1 cellular context compared by ENCODE assay signal in genomic region chr7:50307368-50308012, GRCh38.
TF ChIP-seq lines count a peak whose summit lies in the region.

No MANE protein-coding gene starts in this region.

TF ChIP-seq in K562, 482 proteins besides CTCF, POLR2A, EP300 and RAD21 (continued from another document):
- peak; percentile 91 for TF ChIP-seq ZNF316 (IDR thresholded peaks at IDR 0.05)
- peak; percentile 39 to 84; a peak in 1 of 4 replicates for TF ChIP-seq UBTF (IDR thresholded peaks at IDR 0.05; ENCODE audit: borderline replicate concordance in 1 of 2, low read depth in 2 of 2, low read length in 2 of 2)
- TF ChIP-seq RB1 (IDR thresholded peaks at IDR 0.05; ENCODE audit: low read depth): 0 out of 2 replicates have a peak, but pooled peaks have one; percentile 9
- no peak for TF ChIP-seq GABPB2 (CRISPR knock-in tag; conservative IDR thresholded peaks at IDR 0.05)
- 0 out of 2 replicates have a peak, but pooled peaks have one; percentile 10 for TF ChIP-seq ZNF324 (CRISPR knock-in tag; IDR thresholded peaks at IDR 0.05)
- TF ChIP-seq MYC (IDR thresholded peaks at IDR 0.05; ENCODE audit: low read depth, low read length): no peak
- no peak for TF ChIP-seq MYC (CRISPR knock-in tag; IDR thresholded peaks at IDR 0.05; ENCODE audit: borderline replicate concordance, low read depth)
- no peak for TF ChIP-seq ZFP91 (CRISPR knock-in tag; IDR thresholded peaks at IDR 0.05)
- TF ChIP-seq CBX3 (IDR thresholded peaks at IDR 0.05; ENCODE audit: borderline replicate concordance in 1 of 2, low read length in 2 of 2): no peak
- TF ChIP-seq TAF1 (IDR thresholded peaks at IDR 0.05; ENCODE audit: control insufficient read depth, extremely low read depth, insufficient read depth, low read length, severe bottlenecking): peak; percentile 43
- TF ChIP-seq ERF (CRISPR knock-in tag; IDR thresholded peaks at IDR 0.05): 0 out of 2 replicates have a peak, but pooled peaks have one; percentile 46
- TF ChIP-seq PATZ1 (CRISPR knock-in tag; IDR thresholded peaks at IDR 0.05; ENCODE audit: borderline replicate concordance): no peak
- TF ChIP-seq ZNF445 (CRISPR knock-in tag; IDR thresholded peaks at IDR 0.05; ENCODE audit: low read depth): no peak
- TF ChIP-seq HNRNPLL (IDR thresholded peaks at IDR 0.05; ENCODE audit: low read depth, low read length, poor library complexity, severe bottlenecking): no peak
- TF ChIP-seq MXD1 (CRISPR knock-in tag; IDR thresholded peaks at IDR 0.05; ENCODE audit: borderline replicate concordance, poor library complexity, severe bottlenecking): no peak
- 0 out of 2 replicates have a peak, but pooled peaks have one; percentile 60 for TF ChIP-seq ZBTB17 (CRISPR knock-in tag; IDR thresholded peaks at IDR 0.05)
- no peak for TF ChIP-seq ZNF639 (CRISPR knock-in tag; conservative IDR thresholded peaks at IDR 0.05 in 1 of 2, IDR thresholded peaks at IDR 0.05 in 1 of 2)
- TF ChIP-seq LEF1 (IDR thresholded peaks at IDR 0.05): peak; percentile 15; the same call in 1 of the 2 replicates
- no peak; the same call in 1 of the 2 replicates for TF ChIP-seq CTBP1 (IDR thresholded peaks at IDR 0.05; ENCODE audit: borderline replicate concordance)
- TF ChIP-seq HOXB6 (CRISPR knock-in tag; IDR thresholded peaks at IDR 0.05; ENCODE audit: borderline replicate concordance): 0 out of 2 replicates have a peak, but pooled peaks have one; percentile 49
- TF ChIP-seq ZNF644 (tag; IDR thresholded peaks at IDR 0.05; ENCODE audit: low read depth): no peak
- TF ChIP-seq MXI1 (IDR thresholded peaks at IDR 0.05; ENCODE audit: low read depth, low read length): no peak
- TF ChIP-seq ARID3A (IDR thresholded peaks at IDR 0.05; ENCODE audit: borderline replicate concordance, low read depth, low read length): no peak
- TF ChIP-seq CXXC5 (CRISPR knock-in tag; IDR thresholded peaks at IDR 0.05): peak; percentile 25; the same call in 1 of the 2 replicates
- TF ChIP-seq ARID3B (CRISPR knock-in tag; IDR thresholded peaks at IDR 0.05; ENCODE audit: borderline replicate concordance): no peak
- no peak for TF ChIP-seq ARNT (IDR thresholded peaks at IDR 0.05)
- TF ChIP-seq ZNF444 (CRISPR knock-in tag; IDR thresholded peaks at IDR 0.05): no peak
- TF ChIP-seq SMARCC2 (IDR thresholded peaks at IDR 0.05; ENCODE audit: low read depth): 0 out of 2 replicates have a peak, but pooled peaks have one; percentile 19
- TF ChIP-seq CREM (IDR thresholded peaks at IDR 0.05; ENCODE audit: low read depth): peak; percentile 35; the same call in 1 of the 2 replicates
- TF ChIP-seq SMAD2 (IDR thresholded peaks at IDR 0.05; ENCODE audit: low read depth, low read length): no peak
- no peak for TF ChIP-seq HMGXB4 (CRISPR knock-in tag; IDR thresholded peaks at IDR 0.05)
- TF ChIP-seq TBP (optimal IDR thresholded peaks at IDR 0.05; ENCODE audit: low read depth, low read length): peak; percentile 51
- no peak for TF ChIP-seq PBX2 (CRISPR knock-in tag; IDR thresholded peaks at IDR 0.05; ENCODE audit: low read depth)
- TF ChIP-seq PBX2 (tag; conservative IDR thresholded peaks at IDR 0.05; ENCODE audit: low read depth): peak; percentile 12; the same call in 1 of the 2 replicates
TF ChIP-seq in K562: peak in this region for 27.
